In the genomic region with DNA sequence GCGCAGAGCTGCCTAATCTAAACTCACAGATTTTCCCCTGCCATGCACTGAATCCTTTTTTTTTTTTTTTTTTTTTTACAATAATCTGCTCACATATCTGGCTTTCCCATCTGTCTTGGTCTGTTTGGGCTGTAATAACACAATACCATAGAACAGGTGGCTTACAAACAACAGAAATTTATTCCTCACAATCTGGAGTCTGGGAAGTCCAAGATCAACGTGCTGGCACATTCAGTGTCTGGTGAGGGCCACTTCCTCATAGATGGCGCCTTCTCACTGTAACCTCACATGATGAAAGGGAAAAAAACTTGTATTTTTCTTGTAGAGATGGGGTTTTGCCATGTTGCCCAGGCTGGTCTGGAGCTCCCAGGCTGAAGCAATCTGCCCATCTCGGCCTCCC, we compare ENCODE assay signal across 11 cellular contexts.
"Had no signal": no experiment of that assay in that cellular context is flagged by ENCODE, and none has a peak within 500 bp of the region (broad histone marks: within the 10 kb centered on the region; RNA-seq: fewer than 3 reads in every experiment).

No MANE protein-coding gene starts in this region.

- ATAC-seq: heart left ventricle; pancreas; psoas muscle; stimulated activated effector memory CD8-positive, alpha-beta T cell treated with anti-CD3 and anti-CD28 coated beads, Interleukin-12 subunit alpha, Interleukin-12 subunit beta, amount 100 ng/mL, for 72 hours; WTC11 had no signal

- DNase-seq: activated T-cell treated with anti-CD3 and anti-CD28 coated beads, Interleukin-2, amount 50 U/mL, for 1 hour; central memory CD4-positive, alpha-beta T cell; dorsolateral prefrontal cortex; heart left ventricle; nephron progenitor cell; pancreas; psoas muscle; stimulated activated CD4-positive, alpha-beta T cell treated with anti-CD3 and anti-CD28 coated beads, Interleukin-1b, Interleukin-23, amount 100 ng/mL, for 48 hours; stomach had no signal
